10 cellular contexts compared by ENCODE assay signal in the genomic region with DNA sequence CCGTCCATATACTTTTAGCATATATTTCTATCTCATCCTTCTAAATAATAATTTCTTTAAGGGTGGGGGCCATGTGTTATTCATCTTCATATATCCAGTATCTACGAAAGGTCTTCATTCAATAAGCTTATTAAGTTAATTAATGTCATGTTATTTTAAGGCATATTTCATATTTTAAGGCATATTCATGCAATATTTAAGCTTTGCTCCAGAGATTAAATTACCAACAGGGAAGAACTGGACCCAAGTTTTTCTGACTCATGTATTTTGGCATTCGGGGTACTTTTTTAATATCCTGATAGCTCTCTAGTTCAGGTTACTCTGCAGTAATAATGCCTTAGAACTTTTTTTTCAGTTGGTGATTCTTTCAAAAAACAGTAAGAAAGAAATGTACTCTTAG. TPM values are rescaled to one million over a fixed set of nuclear protein-coding genes. Genes with fewer than 3 reads are reported as not detected.
A peak's percentile ranks its signal among the peaks of the same experiment; 100 is the strongest.
DNase-seq lines count a peak whose midpoint lies in the region; ATAC-seq, FAIRE-seq and TF ChIP-seq lines count a peak whose summit lies in the region.
"Had no signal": no experiment of that assay in that cellular context is flagged by ENCODE, and none has a peak within 500 bp of the region (broad histone marks: within the 10 kb centered on the region; RNA-seq: fewer than 3 reads in every experiment).

No MANE protein-coding gene starts in this region.

- H3K9me3 ChIP-seq in BLaER1 = no peaks in the 10 kb centered on the region; the same call in 1 of the 2 replicates
- no peaks in the 10 kb centered on the region for H3K9me3 ChIP-seq in adrenal gland (replicated peaks in 1 of 3)

- peaks cover 36% of the 10 kb centered on the region for H3K4me1 ChIP-seq in BLaER1
- H3K4me1 ChIP-seq in adrenal gland (replicated peaks in 1 of 2) = peaks cover 4 to 18% of the 10 kb centered on the region in 2 donors

- peaks cover 8% of the 10 kb centered on the region for H3K36me3 Mint-ChIP-seq in chondrocyte (ENCODE audit: low read depth)

- H3K27ac ChIP-seq in BLaER1 (no peak overlapping the region), adrenal gland (no peak overlapping the region)

- H3K4me3 ChIP-seq in BLaER1 = no peak overlapping the region
- no peak overlapping the region for H3K4me3 ChIP-seq in adrenal gland

- TF ChIP-seq POLR2A in adrenal gland (IDR thresholded peaks at IDR 0.05) (no peak), H54 (IDR thresholded peaks at IDR 0.05; ENCODE audit: low read depth, low read length) (no peak)

- H3K27me3 ChIP-seq in BLaER1 (no peaks in the 10 kb centered on the region), adrenal gland (no peaks in the 10 kb centered on the region)

- H3K9me3 Mint-ChIP-seq in chondrocyte (ENCODE audit: low read depth) = no peaks in the 10 kb centered on the region

- H3K4me2 ChIP-seq in BLaER1 = peak overlapping the region; percentile 73

- peak overlapping the region; percentile 30 for H3K27ac Mint-ChIP-seq in chondrocyte (ENCODE audit: unreplicated experiment)

- H4K20me1 ChIP-seq in BLaER1 = peaks cover 32% of the 10 kb centered on the region

- no peak overlapping the region for H3K9ac ChIP-seq in BLaER1

- no peak for TF ChIP-seq CTCF in chondrocyte (IDR thresholded peaks at IDR 0.05)
- TF ChIP-seq CTCF in adrenal gland (IDR thresholded peaks at IDR 0.05) = no peak

- no peaks in the 10 kb centered on the region for H3K27me3 Mint-ChIP-seq in chondrocyte (ENCODE audit: low read depth)

- H3K4me1 Mint-ChIP-seq in chondrocyte (ENCODE audit: low read depth) = peaks cover 27% of the 10 kb centered on the region

- no peak overlapping the region for H3K4me3 Mint-ChIP-seq in chondrocyte (ENCODE audit: unreplicated experiment)

- H3K36me3 ChIP-seq in BLaER1 (peaks cover 56% of the 10 kb centered on the region), adrenal gland (replicated peaks in 1 of 2) (no peaks in the 10 kb centered on the region)

- intact Hi-C loops in adrenal gland (cut with DNase I) = no loop called here

- 66 to 78% (median 76%) methylated on average over 3 of the region's 3 CpGs for WGBS in adrenal gland, 4 donors

- ATAC-seq in GM19372 (IDR thresholded peaks at IDR 0.05; ENCODE audit: low read depth, unreplicated experiment) = peak; percentile 28
- peak; percentile 26 for ATAC-seq in HG03354 (IDR thresholded peaks at IDR 0.05; ENCODE audit: poor library complexity, severe bottlenecking, unreplicated experiment)
- no peak for ATAC-seq in GM21367 (IDR thresholded peaks at IDR 0.05; ENCODE audit: unreplicated experiment)

- DNase-seq in chondrocyte (ENCODE audit: low spot score) = no peak
- DNase-seq in NCI-H1694 (lab: John Stamatoyannopoulos, UW) = no peak
- DNase-seq in adrenal gland = no peak
- no peak for DNase-seq in H54 (ENCODE audit: insufficient read length, low spot score)
- DNase-seq: NCI-H187, posterior cingulate gyrus had no signal

- no peak for FAIRE-seq in H54 (lab: Jason Lieb, UNC)

RNA-seq across cellular contexts. Expression of gene PHC3, which starts 27.4 kb away (rescaled TPM):
- total RNA-seq in chondrocyte = 45.6 to 52.6 TPM (median 45.8 TPM) in 3 replicates
- 100 to 1,000 TPM in 1 of 8 donors, 10 to 100 TPM in 7; 31.7 to 112 (median 59.1) TPM for total RNA-seq in adrenal gland
- 10 to 100 TPM in 2 of 3 donors, 1 to 10 TPM in 1; 4.4 to 32.0 (median 15.8) TPM for polyA plus RNA-seq in adrenal gland
